In the genomic region with DNA sequence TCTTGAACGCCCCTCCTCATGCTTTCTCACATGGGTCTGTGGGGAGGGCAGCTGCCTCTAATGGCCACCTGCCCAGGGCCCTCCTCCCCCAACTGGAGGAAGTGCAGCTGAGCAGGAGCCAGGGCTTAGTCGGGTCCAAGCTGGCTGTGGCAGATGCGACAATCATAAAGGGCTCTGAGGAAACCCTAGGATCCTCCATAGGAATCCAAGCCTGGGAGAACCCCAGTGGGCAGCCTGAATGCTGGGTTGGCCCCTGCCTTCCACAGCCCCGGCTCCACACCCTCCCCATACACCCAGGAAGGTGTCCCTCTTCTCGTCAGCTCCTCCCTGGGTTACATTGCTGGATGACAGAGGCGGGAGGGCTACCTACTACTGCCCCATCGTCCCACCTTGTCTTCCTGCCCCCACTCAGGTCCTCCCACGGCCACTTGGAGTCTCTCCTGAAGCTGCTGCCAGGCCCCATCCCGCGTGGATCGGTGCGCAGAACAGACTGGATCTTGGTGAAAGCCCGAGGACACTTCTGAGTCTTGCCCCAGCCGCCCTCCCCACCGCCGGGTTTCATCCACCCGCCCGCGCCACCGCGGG, we compare ENCODE assay signal across 8 cellular contexts. TPM values are rescaled to one million over a fixed set of nuclear protein-coding genes. Genes with fewer than 3 reads are reported as not detected.
A peak's percentile ranks its signal among the peaks of the same experiment; 100 is the strongest.
DNase-seq lines count a peak whose midpoint lies in the region; ATAC-seq and TF ChIP-seq lines count a peak whose summit lies in the region.

No MANE protein-coding gene starts in this region.

- H3K4me3 Mint-ChIP-seq in dendritic cell treated with granulocyte-macrophage colony-stimulating factor and Interleukin-4, amounts not matched to agents 40 ng/mL and 50 ng/mL, for 4 days, result peak overlapping the region; percentile 5
- H3K4me3 Mint-ChIP-seq in nephron progenitor cell, result peak overlapping the region; percentile 71

- intact Hi-C loops in dendritic cell treated with granulocyte-macrophage colony-stimulating factor and Interleukin-4, amounts not matched to agents 40 ng/mL and 50 ng/mL, for 4 days (cut with micrococcal nuclease), result no loop called here

- no peak for TF ChIP-seq CTCF in nephron progenitor cell (IDR thresholded peaks at IDR 0.05)

- H3K27ac Mint-ChIP-seq in dendritic cell treated with granulocyte-macrophage colony-stimulating factor and Interleukin-4, amounts not matched to agents 40 ng/mL and 50 ng/mL, for 4 days, result no peak overlapping the region
- H3K27ac Mint-ChIP-seq in nephron progenitor cell, result no peak overlapping the region

- DNase-seq in C1 segment of cervical spinal cord (lab: John Stamatoyannopoulos, UW) (peak in 9 of 14 donors; percentile 23 to 47 (median 36)), nephron progenitor cell (no peak), islet precursor cell (no peak)
- DNase-seq in Jurkat, Clone E6-1 (ENCODE audit: low read depth, low spot score), result no peak
- DNase-seq in stimulated activated CD4-positive, alpha-beta T cell treated with anti-CD3 and anti-CD28 coated beads, Interleukin-1b, Interleukin-23, amount 100 ng/mL, for 48 hours, result no peak

- H3K4me3 ChIP-seq in Jurkat, Clone E6-1 (ENCODE audit: low read length), result peak overlapping the region; percentile 47

- peaks cover 46% of the 10 kb centered on the region for H3K27me3 Mint-ChIP-seq in dendritic cell treated with granulocyte-macrophage colony-stimulating factor and Interleukin-4, amounts not matched to agents 40 ng/mL and 50 ng/mL, for 4 days
- H3K27me3 Mint-ChIP-seq in nephron progenitor cell (ENCODE audit: low read depth, poor library complexity), result peaks cover 49% of the 10 kb centered on the region

- no peaks in the 10 kb centered on the region for H3K36me3 Mint-ChIP-seq in dendritic cell treated with granulocyte-macrophage colony-stimulating factor and Interleukin-4, amounts not matched to agents 40 ng/mL and 50 ng/mL, for 4 days (ENCODE audit: low read depth)
- H3K36me3 Mint-ChIP-seq in nephron progenitor cell (ENCODE audit: low read depth), result no peaks in the 10 kb centered on the region

- ATAC-seq in GM18511 (IDR thresholded peaks at IDR 0.05; ENCODE audit: unreplicated experiment), result no peak
- ATAC-seq in GM21381 (IDR thresholded peaks at IDR 0.05; ENCODE audit: unreplicated experiment), result no peak

- peaks cover 27% of the 10 kb centered on the region for H3K4me1 Mint-ChIP-seq in dendritic cell treated with granulocyte-macrophage colony-stimulating factor and Interleukin-4, amounts not matched to agents 40 ng/mL and 50 ng/mL, for 4 days (ENCODE audit: low read depth)
- H3K4me1 Mint-ChIP-seq in nephron progenitor cell, result peaks cover 49% of the 10 kb centered on the region

- no peaks in the 10 kb centered on the region for H3K9me3 Mint-ChIP-seq in dendritic cell treated with granulocyte-macrophage colony-stimulating factor and Interleukin-4, amounts not matched to agents 40 ng/mL and 50 ng/mL, for 4 days
- no peaks in the 10 kb centered on the region for H3K9me3 Mint-ChIP-seq in nephron progenitor cell

RNA-seq across cellular contexts. Expression of a gene that starts 15.6 kb away (rescaled TPM):
- 110 TPM for polyA plus RNA-seq in Jurkat, Clone E6-1 (2012; ENCODE audit: insufficient read depth, insufficient read length)

RNA-seq across cellular contexts. Expression of a gene that starts 24.9 kb away (rescaled TPM):
- not detected for polyA plus RNA-seq in Jurkat, Clone E6-1 (2012; ENCODE audit: insufficient read depth, insufficient read length)

RNA-seq across cellular contexts. Expression of a gene that starts 52.3 kb away (rescaled TPM):
- polyA plus RNA-seq in Jurkat, Clone E6-1 (2012; ENCODE audit: insufficient read depth, insufficient read length), result 7.8 TPM

Comparison
In these comparisons a context has a peak if more than half of its experiments do, and no peak if none do; other contexts are left out.
1. DNase-seq: peak in C1 segment of cervical spinal cord (9 of 14); none in Jurkat, Clone E6-1 (single experiment), nephron progenitor cell (single experiment), stimulated activated CD4-positive, alpha-beta T cell treated with anti-CD3 and anti-CD28 coated beads, Interleukin-1b, Interleukin-23, amount 100 ng/mL, for 48 hours (single experiment) and islet precursor cell (single experiment).